8 cellular contexts compared by ENCODE assay signal in genomic region chr2:134207589-134208209, GRCh38. TPM values are rescaled to one million over a fixed set of nuclear protein-coding genes. Genes with fewer than 3 reads are reported as not detected.
A peak's percentile ranks its signal among the peaks of the same experiment; 100 is the strongest.
DNase-seq lines count a peak whose midpoint lies in the region; ATAC-seq and TF ChIP-seq lines count a peak whose summit lies in the region.

No MANE protein-coding gene starts in this region.

- intact Hi-C loops in cardiac septum (cut with DNase I): loop anchor here (10.0 kb wide), 1 partner anchor 323 kb away; no protein-coding TSS in a partner anchor

- ATAC-seq in GM18505 (IDR thresholded peaks at IDR 0.05; ENCODE audit: unreplicated experiment) (peak; percentile 54), HG03139 (IDR thresholded peaks at IDR 0.05; ENCODE audit: unreplicated experiment) (peak; percentile 59)

- CTCF ChIA-PET in RWPE1 (lab: Yijun Ruan, JAX): interaction anchor here (0.7 to 1.8 kb wide), 6 partner anchors 21 to 1697 kb away, joined by 3 to 17 read pairs (median 4); no protein-coding TSS in a partner anchor

- no peak for TF ChIP-seq POLR2A in GM18505 (IDR thresholded peaks at IDR 0.05; ENCODE audit: borderline replicate concordance, extremely low read depth, insufficient read depth, insufficient read length)

- no peak overlapping the region for H3K27ac ChIP-seq in 22Rv1
- H3K27ac ChIP-seq in RWPE1: no peak overlapping the region

- peak; percentile 40 for DNase-seq in RWPE1 (ENCODE audit: low spot score)
- peak; percentile 45 for DNase-seq in activated gamma-delta T cell treated with anti-CD3 and anti-CD28 coated beads, Interleukin-2, amount 50 U/mL, for 16 hours (ENCODE audit: low read depth)
- peak; percentile 83 for DNase-seq in cardiac septum (ENCODE audit: low spot score)
- DNase-seq in stimulated activated CD4-positive, alpha-beta T cell treated with anti-CD3 and anti-CD28 coated beads, Interleukin-15, amount 100 ng/mL, for 48 hours (ENCODE audit: low read depth in 2 of 2): peak; percentile 27 to 63
- DNase-seq in COR-L47 (lab: John Stamatoyannopoulos, UW): no peak

- TF ChIP-seq CTCF in 22Rv1 (IDR thresholded peaks at IDR 0.05) (peak; percentile 61), RWPE1 (conservative IDR thresholded peaks at IDR 0.05; ENCODE audit: low read depth) (peak; percentile 35)

- POLR2A ChIA-PET in RWPE1 (lab: Yijun Ruan, JAX; ENCODE audit: low non-redundant PET): interaction anchor here (1.0 to 1.2 kb wide), 2 partner anchors 10 to 88 kb away, joined by 3 to 4 read pairs; no protein-coding TSS in a partner anchor

RNA-seq across cellular contexts. Expression of gene MGAT5, which starts 46.2 kb away (rescaled TPM):
- total RNA-seq in cardiac septum: 75.3 TPM
